Comparison of ENCODE assay signal across 1 cellular context in genomic region chr2:17830053-17831034, GRCh38.
TF ChIP-seq lines count a peak whose summit lies in the region.

No MANE protein-coding gene starts in this region.

TF ChIP-seq in HepG2, 621 proteins besides CTCF, POLR2A, EP300 and RAD21 (continued from another document and continues in another):
- no peak for TF ChIP-seq FUBP1 (CRISPR knock-in tag; IDR thresholded peaks at IDR 0.05; ENCODE audit: borderline replicate concordance)
- TF ChIP-seq ZNF317 (CRISPR knock-in tag; IDR thresholded peaks at IDR 0.05), result no peak
- peak; percentile 24; the same call in 1 of the 2 replicates for TF ChIP-seq ZFY (CRISPR knock-in tag; IDR thresholded peaks at IDR 0.05)
- TF ChIP-seq ZBTB4 (CRISPR knock-in tag; IDR thresholded peaks at IDR 0.05; ENCODE audit: borderline replicate concordance), result 0 out of 2 replicates have a peak, but pooled peaks have one; percentile 45
- TF ChIP-seq ZNF44 (CRISPR knock-in tag; IDR thresholded peaks at IDR 0.05), result no peak
- TF ChIP-seq TP53 (CRISPR knock-in tag; conservative IDR thresholded peaks at IDR 0.05), result no peak
- no peak for TF ChIP-seq MAFF (IDR thresholded peaks at IDR 0.05; ENCODE audit: low read depth, low read length)
- 0 out of 2 replicates have a peak, but pooled peaks have one; percentile 45 for TF ChIP-seq ZBTB33 (CRISPR knock-in tag; IDR thresholded peaks at IDR 0.05)
- no peak for TF ChIP-seq ZBTB10 (CRISPR knock-in tag; IDR thresholded peaks at IDR 0.05; ENCODE audit: borderline replicate concordance)
- no peak for TF ChIP-seq ZNF17 (CRISPR knock-in tag; IDR thresholded peaks at IDR 0.05)
- no peak for TF ChIP-seq ZNF30 (CRISPR knock-in tag; IDR thresholded peaks at IDR 0.05)
- 0 out of 2 replicates have a peak, but pooled peaks have one; percentile 13 for TF ChIP-seq NCOA2 (CRISPR knock-in tag; IDR thresholded peaks at IDR 0.05)
- TF ChIP-seq IKZF5 (CRISPR knock-in tag; IDR thresholded peaks at IDR 0.05), result peak; percentile 51; the same call in 1 of the 2 replicates
- peak; percentile 51; the same call in 1 of the 2 replicates for TF ChIP-seq ERF (CRISPR knock-in tag; IDR thresholded peaks at IDR 0.05)
- TF ChIP-seq CHCHD3 (CRISPR knock-in tag; IDR thresholded peaks at IDR 0.05), result no peak; the same call in 1 of the 2 replicates
- 0 out of 2 replicates have a peak, but pooled peaks have one; percentile 27 for TF ChIP-seq ZNF547 (CRISPR knock-in tag; IDR thresholded peaks at IDR 0.05)
- peak; percentile 66 for TF ChIP-seq ELF1 (CRISPR knock-in tag; IDR thresholded peaks at IDR 0.05)
- no peak for TF ChIP-seq KLF6 (CRISPR knock-in tag; IDR thresholded peaks at IDR 0.05)
- 0 out of 2 replicates have a peak, but pooled peaks have one; percentile 62 for TF ChIP-seq ZNF441 (CRISPR knock-in tag; IDR thresholded peaks at IDR 0.05; ENCODE audit: borderline replicate concordance)
- TF ChIP-seq TMF1 (CRISPR knock-in tag; IDR thresholded peaks at IDR 0.05; ENCODE audit: low read depth), result no peak
- TF ChIP-seq ZSCAN22 (CRISPR knock-in tag; IDR thresholded peaks at IDR 0.05), result no peak
- TF ChIP-seq LBX2 (CRISPR knock-in tag; IDR thresholded peaks at IDR 0.05; ENCODE audit: borderline replicate concordance), result no peak
- TF ChIP-seq SETDB1 (CRISPR knock-in tag; IDR thresholded peaks at IDR 0.05; ENCODE audit: borderline replicate concordance), result no peak
- no peak for TF ChIP-seq GABPA (IDR thresholded peaks at IDR 0.05; ENCODE audit: low read depth, low read length)
- no peak for TF ChIP-seq GABPA (CRISPR knock-in tag; IDR thresholded peaks at IDR 0.05; ENCODE audit: low read depth)
- TF ChIP-seq ZNF142 (CRISPR knock-in tag; IDR thresholded peaks at IDR 0.05), result 0 out of 2 replicates have a peak, but pooled peaks have one; percentile 19
- TF ChIP-seq ISL2 (CRISPR knock-in tag; IDR thresholded peaks at IDR 0.05), result no peak
- no peak for TF ChIP-seq ZNF556 (CRISPR knock-in tag; IDR thresholded peaks at IDR 0.05; ENCODE audit: borderline replicate concordance)
- TF ChIP-seq FOSL2 (CRISPR knock-in tag; IDR thresholded peaks at IDR 0.05), result 0 out of 2 replicates have a peak, but pooled peaks have one; percentile 17
- peak; percentile 52; the same call in 1 of the 2 replicates for TF ChIP-seq MEIS2 (CRISPR knock-in tag; IDR thresholded peaks at IDR 0.05)
- TF ChIP-seq RXRB (CRISPR knock-in tag; IDR thresholded peaks at IDR 0.05; ENCODE audit: borderline replicate concordance), result peak; percentile 54; the same call in 1 of the 2 replicates
- no peak for TF ChIP-seq ZNF740 (CRISPR knock-in tag; IDR thresholded peaks at IDR 0.05)
- no peak for TF ChIP-seq TCF12 (IDR thresholded peaks at IDR 0.05)
- TF ChIP-seq TCF12 (CRISPR knock-in tag; IDR thresholded peaks at IDR 0.05), result no peak
- peak; percentile 64 for TF ChIP-seq TEAD3 (CRISPR knock-in tag; optimal IDR thresholded peaks at IDR 0.05; ENCODE audit: borderline replicate concordance)
- TF ChIP-seq HCFC1 (IDR thresholded peaks at IDR 0.05; ENCODE audit: low read depth, low read length), result no peak
- no peak for TF ChIP-seq ZFX (CRISPR knock-in tag; IDR thresholded peaks at IDR 0.05; ENCODE audit: low read depth)
- TF ChIP-seq ZNF260 (CRISPR knock-in tag; IDR thresholded peaks at IDR 0.05; ENCODE audit: borderline replicate concordance, low read depth), result no peak
- no peak for TF ChIP-seq NCOA5 (CRISPR knock-in tag; IDR thresholded peaks at IDR 0.05)
- peak; percentile 33; the same call in 1 of the 2 replicates for TF ChIP-seq ZNF788 (CRISPR knock-in tag; IDR thresholded peaks at IDR 0.05; ENCODE audit: borderline replicate concordance)
- TF ChIP-seq REPIN1 (CRISPR knock-in tag; IDR thresholded peaks at IDR 0.05; ENCODE audit: borderline replicate concordance, low read depth), result 0 out of 2 replicates have a peak, but pooled peaks have one; percentile 65
- TF ChIP-seq ZNF629 (CRISPR knock-in tag; conservative IDR thresholded peaks at IDR 0.05), result no peak
- no peak for TF ChIP-seq CENPX (CRISPR knock-in tag; IDR thresholded peaks at IDR 0.05)
- TF ChIP-seq ZNF614 (CRISPR knock-in tag; IDR thresholded peaks at IDR 0.05; ENCODE audit: borderline replicate concordance), result peak; percentile 75; the same call in 1 of the 2 replicates
- TF ChIP-seq SP140L (CRISPR knock-in tag; IDR thresholded peaks at IDR 0.05; ENCODE audit: borderline replicate concordance), result no peak
